9 cellular contexts compared by ENCODE assay signal in genomic region chr19:6752257-6753177, GRCh38. TPM values are rescaled to one million over a fixed set of nuclear protein-coding genes. Genes with fewer than 3 reads are reported as not detected.
A peak's percentile ranks its signal among the peaks of the same experiment; 100 is the strongest.
DNase-seq lines count a peak whose midpoint lies in the region; ATAC-seq, FAIRE-seq and TF ChIP-seq lines count a peak whose summit lies in the region.
"Had no signal": no experiment of that assay in that cellular context is flagged by ENCODE, and none has a peak within 500 bp of the region (broad histone marks: within the 10 kb centered on the region; RNA-seq: fewer than 3 reads in every experiment).

No MANE protein-coding gene starts in this region.

- DNase-seq in CD14-positive monocyte (ENCODE audit: low spot score) (no peak), endothelial cell (ENCODE audit: low spot score) (peak; percentile 44), natural killer cell (no peak), T-helper 1 cell (no peak), GM12892 (ENCODE audit: insufficient read length) (no peak)
- DNase-seq: NCI-H2171 had no signal

- H3K27me3 Mint-ChIP-seq in CD14-positive monocyte (ENCODE audit: low read depth in 3 of 3) (peaks cover 2 to 13% (median 11%) of the 10 kb centered on the region in 3 donors), IgD-negative memory B cell (no peaks in the 10 kb centered on the region), endothelial cell (ENCODE audit: unreplicated experiment) (peaks cover 7% of the 10 kb centered on the region), natural killer cell (ENCODE audit: low read depth in 2 of 2) (no peaks in the 10 kb centered on the region)

- intact Hi-C loops in CD14-positive monocyte (cut with micrococcal nuclease) (no loop called here), natural killer cell (cut with micrococcal nuclease) (loop anchor here (1.0 kb wide), 1 partner anchor 15 kb away; the partner anchor contains the start of gene SH2D3A)

- H3K4me1 Mint-ChIP-seq in CD14-positive monocyte: peaks cover 13% of the 10 kb centered on the region
- peaks cover 0 to 16% (median 11%) of the 10 kb centered on the region in 3 donors for H3K4me1 Mint-ChIP-seq in IgD-negative memory B cell
- H3K4me1 Mint-ChIP-seq in endothelial cell (ENCODE audit: unreplicated experiment): no peaks in the 10 kb centered on the region
- H3K4me1 Mint-ChIP-seq in natural killer cell: peaks cover 6 to 21% of the 10 kb centered on the region in 2 donors

- TF ChIP-seq POLR2A in GM12892 (IDR thresholded peaks at IDR 0.05; ENCODE audit: low read depth, low read length): no peak

- H3K4me3 Mint-ChIP-seq in CD14-positive monocyte (peak overlapping the region; percentile 76 to 87), IgD-negative memory B cell (peak overlapping the region in 2 of 4 donors; percentile 65 to 93), endothelial cell (ENCODE audit: unreplicated experiment) (no peak overlapping the region), natural killer cell (peak overlapping the region; percentile 77)

- no peaks in the 10 kb centered on the region for H3K9me3 Mint-ChIP-seq in CD14-positive monocyte
- no peaks in the 10 kb centered on the region for H3K9me3 Mint-ChIP-seq in IgD-negative memory B cell
- no peaks in the 10 kb centered on the region for H3K9me3 Mint-ChIP-seq in endothelial cell (ENCODE audit: unreplicated experiment)
- no peaks in the 10 kb centered on the region for H3K9me3 Mint-ChIP-seq in natural killer cell

- no peaks in the 10 kb centered on the region for H3K36me3 Mint-ChIP-seq in CD14-positive monocyte
- peaks cover 5% of the 10 kb centered on the region for H3K36me3 Mint-ChIP-seq in IgD-negative memory B cell
- H3K36me3 Mint-ChIP-seq in endothelial cell (ENCODE audit: low read depth, unreplicated experiment): peaks cover 16% of the 10 kb centered on the region
- no peaks in the 10 kb centered on the region for H3K36me3 Mint-ChIP-seq in natural killer cell

- ATAC-seq in natural killer cell (no peak), HG03342 (IDR thresholded peaks at IDR 0.05; ENCODE audit: unreplicated experiment) (no peak), HG02884 (IDR thresholded peaks at IDR 0.05; ENCODE audit: unreplicated experiment) (no peak)

- H3K27ac Mint-ChIP-seq in CD14-positive monocyte (peak overlapping the region in 3 of 7 donors; percentile 86 to 93 (median 92)), IgD-negative memory B cell (peak overlapping the region in 2 of 3 donors; percentile 73 to 84), endothelial cell (ENCODE audit: unreplicated experiment) (no peak overlapping the region), natural killer cell (peak overlapping the region in 1 of 2 donors; percentile 78)

- FAIRE-seq in GM12892 (lab: Jason Lieb, UNC): no peak

- TF ChIP-seq CTCF in CD14-positive monocyte (IDR thresholded peaks at IDR 0.05) (no peak), endothelial cell (IDR thresholded peaks at IDR 0.05; ENCODE audit: unreplicated experiment) (no peak), natural killer cell (IDR thresholded peaks at IDR 0.05) (no peak)

RNA-seq across cellular contexts. Expression of gene TRIP10, which starts 13.0 kb away (rescaled TPM):
- polyA plus RNA-seq in CD14-positive monocyte (1 to 10 TPM; 1.5 to 1.9 TPM), IgD-negative memory B cell (4.0 TPM)
- total RNA-seq in endothelial cell (ENCODE audit: unreplicated experiment) (42.8 TPM), natural killer cell (1 to 10 TPM; 1.0 to 5.2 (median 3.3) TPM)
- polyA plus RNA-seq in GM12892 (2012; ENCODE audit: missing spikeins): 47.2 TPM

RNA-seq across cellular contexts. Expression of gene SH2D3A, which starts 14.7 kb away (rescaled TPM):
- polyA plus RNA-seq in CD14-positive monocyte (not detected), IgD-negative memory B cell (32.7 TPM)
- total RNA-seq in endothelial cell (ENCODE audit: unreplicated experiment) (1.5 TPM), natural killer cell (10 to 100 TPM; 14.6 to 20.1 (median 15.3) TPM)
- 4.0 TPM for polyA plus RNA-seq in GM12892 (2012; ENCODE audit: missing spikeins)

RNA-seq across cellular contexts. Expression of gene GPR108, which starts 15.1 kb away (rescaled TPM):
- polyA plus RNA-seq in CD14-positive monocyte (100 to 1,000 TPM; 129 to 147 TPM), IgD-negative memory B cell (81.3 TPM)
- total RNA-seq in endothelial cell (ENCODE audit: unreplicated experiment) (69.1 TPM), natural killer cell (10 to 100 TPM; 66.1 to 78.0 (median 76.9) TPM)
- 31.2 TPM for polyA plus RNA-seq in GM12892 (2012; ENCODE audit: missing spikeins)

RNA-seq across cellular contexts. Expression of gene VAV1, which starts 20.0 kb away (rescaled TPM):
- 10 to 100 TPM; 21.3 to 30.2 TPM for polyA plus RNA-seq in CD14-positive monocyte
- 47.5 TPM for polyA plus RNA-seq in IgD-negative memory B cell
- total RNA-seq in endothelial cell (ENCODE audit: unreplicated experiment): not detected
- 100 to 1,000 TPM; 141 to 167 (median 164) TPM for total RNA-seq in natural killer cell
- polyA plus RNA-seq in GM12892 (2012; ENCODE audit: missing spikeins): 30.2 TPM

RNA-seq across cellular contexts. Expression of gene C3, which starts 32.1 kb away (rescaled TPM):
- polyA plus RNA-seq in CD14-positive monocyte (1 to 10 TPM; 2.4 to 3.2 TPM), IgD-negative memory B cell (not detected)
- total RNA-seq in endothelial cell (ENCODE audit: unreplicated experiment) (not detected), natural killer cell (1 to 10 TPM in 1 of 3 donors, under 1 TPM in 1, not detected in 1; 0.38 to 5.5 TPM)
- 1.4 TPM for polyA plus RNA-seq in GM12892 (2012; ENCODE audit: missing spikeins)
